8 cellular contexts compared by ENCODE assay signal in the genomic region with DNA sequence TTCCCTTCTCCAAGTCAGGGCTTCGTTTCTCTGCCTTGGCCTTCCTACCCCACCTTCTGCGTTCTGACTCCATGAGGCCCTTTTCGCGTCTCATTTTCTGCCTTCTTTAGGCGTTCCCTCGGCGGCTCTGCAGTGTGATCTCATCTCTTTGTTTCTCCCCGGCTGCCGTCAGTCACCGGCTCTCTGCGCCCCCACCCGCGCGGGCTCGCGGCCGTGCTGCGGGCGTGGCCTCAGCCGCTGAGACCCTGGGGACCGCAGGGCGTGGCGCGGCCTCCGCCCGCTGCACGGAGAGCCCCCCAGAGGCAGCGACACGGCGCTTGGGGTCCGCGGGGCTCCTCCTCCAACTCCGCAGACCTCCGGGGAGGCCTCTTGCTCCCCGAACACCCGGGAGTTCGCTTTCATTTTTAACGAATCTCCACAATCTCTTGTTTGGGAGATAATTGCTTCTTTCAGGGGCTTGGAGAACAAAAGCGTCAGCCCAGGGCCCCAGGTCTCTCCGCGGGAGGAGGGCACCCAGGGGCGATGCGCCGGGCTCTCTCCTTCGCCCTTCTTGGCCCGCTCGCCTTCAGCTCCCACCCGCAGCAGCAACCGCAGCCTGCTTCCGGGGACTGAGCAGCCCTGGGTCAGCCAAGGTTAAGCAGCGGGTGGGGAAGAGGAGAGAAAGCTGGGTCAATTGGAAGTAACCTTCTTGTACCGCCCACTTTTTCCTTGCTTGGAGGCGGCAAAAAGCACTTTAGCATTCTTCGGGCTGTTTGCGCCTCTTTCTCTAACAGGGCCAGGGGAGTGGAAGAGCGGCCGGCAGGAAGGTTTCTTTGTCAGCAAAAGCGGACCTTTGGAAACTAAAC. TPM values are rescaled to one million over a fixed set of nuclear protein-coding genes. Genes with fewer than 3 reads are reported as not detected.
A peak's percentile ranks its signal among the peaks of the same experiment; 100 is the strongest.
DNase-seq lines count a peak whose midpoint lies in the region; ATAC-seq and TF ChIP-seq lines count a peak whose summit lies in the region.

No MANE protein-coding gene starts in this region.

- H3K9me3 ChIP-seq in MM.1S (replicated peaks; ENCODE audit: insufficient read depth, low read length): no peaks in the 10 kb centered on the region
- H3K9me3 ChIP-seq in adrenal gland (replicated peaks in 1 of 3): no peaks in the 10 kb centered on the region
- H3K9me3 ChIP-seq in upper lobe of left lung: no peaks in the 10 kb centered on the region

- TF ChIP-seq POLR2A in adrenal gland (IDR thresholded peaks at IDR 0.05) (peak; percentile 54 to 81), upper lobe of left lung (IDR thresholded peaks at IDR 0.05) (peak in 3 of 4 donors; percentile 25 to 73 (median 55))

- peak overlapping the region; percentile 90 for H3K4me2 ChIP-seq in MM.1S (ENCODE audit: low read depth, low read length)

- H4K20me1 ChIP-seq in MM.1S (ENCODE audit: insufficient read depth, low read length): no peaks in the 10 kb centered on the region

- H3K79me2 ChIP-seq in MM.1S (ENCODE audit: low read length): no peaks in the 10 kb centered on the region

- H3K27ac ChIP-seq in MM.1S (ENCODE audit: low read length) (peak overlapping the region; percentile 95), adrenal gland (peak overlapping the region; percentile 89 to 97 (median 95)), upper lobe of left lung (peak overlapping the region; percentile 92 to 96 (median 95))

- H2AFZ ChIP-seq in MM.1S (ENCODE audit: low read length): peak overlapping the region; percentile 93

- H3K9me2 ChIP-seq in MM.1S (replicated peaks; ENCODE audit: insufficient read depth, low read length): no peaks in the 10 kb centered on the region

- H3K27me3 ChIP-seq in MM.1S (replicated peaks; ENCODE audit: insufficient read depth, low read length) (no peaks in the 10 kb centered on the region), adrenal gland (no peaks in the 10 kb centered on the region), upper lobe of left lung (no peaks in the 10 kb centered on the region)

- peaks cover 11% of the 10 kb centered on the region; the same call in 1 of the 2 replicates for H3K4me1 ChIP-seq in MM.1S (ENCODE audit: low read length)
- H3K4me1 ChIP-seq in adrenal gland (replicated peaks in 1 of 2): peaks cover 7 to 12% of the 10 kb centered on the region in 2 donors
- peaks cover 0 to 19% (median 8%) of the 10 kb centered on the region in 4 donors for H3K4me1 ChIP-seq in upper lobe of left lung

- peaks cover 24% of the 10 kb centered on the region for H3F3A ChIP-seq in MM.1S (ENCODE audit: insufficient read depth, low read length)

- H3K36me3 ChIP-seq in MM.1S (replicated peaks; ENCODE audit: insufficient read depth, low read length): no peaks in the 10 kb centered on the region
- H3K36me3 ChIP-seq in adrenal gland (replicated peaks in 1 of 2): no peaks in the 10 kb centered on the region
- H3K36me3 ChIP-seq in upper lobe of left lung: no peaks in the 10 kb centered on the region

- ATAC-seq in left cardiac atrium (peak; percentile 96 to 98), upper lobe of left lung (ENCODE audit: low FRiP score in 2 of 2) (peak; percentile 85 to 97)

- no peak for TF ChIP-seq EP300 in upper lobe of left lung (IDR thresholded peaks at IDR 0.05)

- H3K9ac ChIP-seq in MM.1S (ENCODE audit: low read length): peak overlapping the region; percentile 93

- 0 to 1% (median 0%) methylated on average over 24 to 58 of the region's 58 CpGs for WGBS in adrenal gland, 4 donors
- 1% methylated on average over 23 to 58 of the region's 58 CpGs for WGBS in upper lobe of left lung, 2 donors

- intact Hi-C loops in adrenal gland (cut with DNase I): no loop called here
- intact Hi-C loops in left cardiac atrium (cut with DNase I): no loop called here
- intact Hi-C loops in posterior vena cava (cut with DNase I): no loop called here

- H3K4me3 ChIP-seq in MM.1S (ENCODE audit: low read length) (peak overlapping the region; percentile 85), adrenal gland (peak overlapping the region; percentile 10 to 91 (median 71)), upper lobe of left lung (peak overlapping the region; percentile 58 to 86 (median 72))

- peak; percentile 58 for DNase-seq in GM04504 (ENCODE audit: low read depth)
- DNase-seq in HCEC 1CT: peak; percentile 85
- DNase-seq in MM.1S: peak; percentile 78
- peak; percentile 75 for DNase-seq in SW480 (ENCODE audit: low spot score)
- peak; percentile 77 to 88 (median 82) for DNase-seq in adrenal gland
- DNase-seq in left cardiac atrium: peak; percentile 87
- DNase-seq in posterior vena cava (ENCODE audit: low spot score): peak; percentile 93
- peak; percentile 84 to 95 for DNase-seq in upper lobe of left lung

- TF ChIP-seq CTCF in MM.1S (IDR thresholded peaks at IDR 0.05; ENCODE audit: low read length) (no peak), adrenal gland (IDR thresholded peaks at IDR 0.05) (no peak), upper lobe of left lung (IDR thresholded peaks at IDR 0.05) (no peak)

RNA-seq across cellular contexts. Expression of gene GAP43, which starts 35.2 kb away (rescaled TPM):
- total RNA-seq in adrenal gland (1 to 10 TPM in 2 of 8 donors, under 1 TPM in 3, not detected in 3; 0.32 to 1.2 (median 0.74) TPM), left cardiac atrium (1 to 10 TPM; 1.4 to 3.5 TPM), posterior vena cava (under 1 TPM; 0.60 to 0.76 TPM), upper lobe of left lung (under 1 TPM in 1 of 6 donors, not detected in 5; 0.13 TPM)
- 1 to 10 TPM in 1 of 3 donors, under 1 TPM in 2; 0.40 to 2.7 (median 0.74) TPM for polyA plus RNA-seq in adrenal gland

Comparison
In these comparisons a context has a peak if more than half of its experiments do, and no peak if none do; other contexts are left out.
1. Peak in every context shown above with its lines: DNase-seq, ATAC-seq, H3K4me3 ChIP-seq and H3K27ac ChIP-seq.